23 cellular contexts compared by ENCODE assay signal in the genomic region with DNA sequence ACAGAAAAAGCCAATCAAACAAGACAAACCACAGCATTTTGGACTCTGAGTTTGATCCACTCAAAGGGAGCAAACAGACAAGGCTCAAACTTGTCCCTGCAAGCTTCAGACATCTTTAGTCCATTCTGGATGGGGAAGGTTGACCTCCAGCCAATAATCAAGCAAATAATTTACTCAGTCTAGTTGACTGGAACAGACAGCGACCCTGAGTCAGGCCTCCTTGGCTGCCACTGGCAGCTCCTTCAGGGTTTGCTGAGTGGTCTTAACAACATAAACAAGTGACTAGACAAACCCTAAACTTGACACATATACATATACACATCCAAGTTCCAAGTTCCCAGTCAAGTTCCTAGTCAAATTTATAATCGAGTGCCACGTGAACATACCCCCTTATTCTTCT.
DNase-seq lines count a peak whose midpoint lies in the region; ATAC-seq, FAIRE-seq and TF ChIP-seq lines count a peak whose summit lies in the region.
"Had no signal": no experiment of that assay in that cellular context is flagged by ENCODE, and none has a peak within 500 bp of the region (broad histone marks: within the 10 kb centered on the region; RNA-seq: fewer than 3 reads in every experiment).

No MANE protein-coding gene starts in this region.

- H3F3A ChIP-seq in MM.1S (ENCODE audit: insufficient read depth, low read length) = no peaks in the 10 kb centered on the region

- FAIRE-seq in bronchial epithelial cell (lab: Jason Lieb, UNC) = no peak
- FAIRE-seq in GM19239 (lab: Jason Lieb, UNC) = no peak
- FAIRE-seq: A204.1 had no signal

- peak overlapping the region; percentile 6; the same call in 1 of the 2 replicates for H3K4me3 ChIP-seq in MM.1S (ENCODE audit: low read length)
- no peak overlapping the region for H3K4me3 ChIP-seq in bronchial epithelial cell (ENCODE audit: low read depth, low read length)
- H3K4me3 ChIP-seq: GM23338, HAP-1, SK-N-MC had no signal

- H2AFZ ChIP-seq in MM.1S (ENCODE audit: low read length) = peak overlapping the region; percentile 60
- H2AFZ ChIP-seq: GM23338 had no signal

- H3K4me2 ChIP-seq in MM.1S (ENCODE audit: low read depth, low read length) = peak overlapping the region; percentile 58
- H3K4me2 ChIP-seq: GM23338 had no signal

- TF ChIP-seq CTCF in 22Rv1 (IDR thresholded peaks at IDR 0.05) = no peak
- TF ChIP-seq CTCF in MM.1S (IDR thresholded peaks at IDR 0.05; ENCODE audit: low read length) = no peak
- no peak for TF ChIP-seq CTCF in bronchial epithelial cell (IDR thresholded peaks at IDR 0.05; ENCODE audit: insufficient read depth, low read length, severe bottlenecking)

- no peaks in the 10 kb centered on the region for H4K20me1 ChIP-seq in MM.1S (ENCODE audit: insufficient read depth, low read length)

- H3K27me3 ChIP-seq in MM.1S (replicated peaks; ENCODE audit: insufficient read depth, low read length) = no peaks in the 10 kb centered on the region
- no peaks in the 10 kb centered on the region for H3K27me3 ChIP-seq in bronchial epithelial cell (ENCODE audit: control insufficient read depth, insufficient read depth, low read length)

- H3K9ac ChIP-seq in MM.1S (ENCODE audit: low read length) = no peak overlapping the region; the same call in 1 of the 2 replicates

- no peaks in the 10 kb centered on the region for H3K9me3 ChIP-seq in MM.1S (replicated peaks; ENCODE audit: insufficient read depth, low read length)
- H3K9me3 ChIP-seq: Caco-2, HAP-1 had no signal

- H3K79me2 ChIP-seq in MM.1S (ENCODE audit: low read length) = no peaks in the 10 kb centered on the region

- H3K36me3 ChIP-seq in MM.1S (replicated peaks; ENCODE audit: insufficient read depth, low read length) (no peaks in the 10 kb centered on the region), bronchial epithelial cell (ENCODE audit: control insufficient read depth, insufficient read depth, low read length) (no peaks in the 10 kb centered on the region)
- H3K36me3 ChIP-seq: HAP-1 had no signal

- DNase-seq in MM.1S (no peak), bronchial epithelial cell (ENCODE audit: low read depth) (peak; percentile 18), GM19239 (ENCODE audit: insufficient read length, low spot score) (no peak), NCI-H187 (lab: John Stamatoyannopoulos, UW) (no peak), cerebellar nuclear complex (lab: John Stamatoyannopoulos, UW) (no peak)
- DNase-seq: Caco-2; CD4-positive, alpha-beta T cell; DMS 273 treated with DMSO at 0.1 percent for 48 hours; DMS79 treated with DMSO at 0.1 percent for 48 hours; Kasumi-1; NCI-H1105 treated with DMSO at 0.1 percent for 48 hours; NCI-H2081 treated with DMSO at 0.1 percent for 48 hours; NCI-H2171 treated with DMSO at 0.1 percent for 48 hours; NCI-H524 treated with DMSO at 0.1 percent for 48 hours; PC-3; SHP77 treated with DMSO at 0.1 percent for 48 hours had no signal

- ATAC-seq in GM18868 (IDR thresholded peaks at IDR 0.05; ENCODE audit: unreplicated experiment) (peak; percentile 19), HG03135 (IDR thresholded peaks at IDR 0.05; ENCODE audit: unreplicated experiment) (no peak)
- ATAC-seq: GM23338, PC-3 had no signal

- H3K27ac ChIP-seq in 22Rv1 = peak overlapping the region; percentile 73
- no peak overlapping the region for H3K27ac ChIP-seq in MM.1S (ENCODE audit: low read length)
- H3K27ac ChIP-seq: SK-N-MC had no signal

- no peaks in the 10 kb centered on the region for H3K9me2 ChIP-seq in MM.1S (replicated peaks; ENCODE audit: insufficient read depth, low read length)

- H3K4me1 ChIP-seq in MM.1S (ENCODE audit: low read length) = no peaks in the 10 kb centered on the region
- H3K4me1 ChIP-seq: Caco-2, HAP-1 had no signal
